9 cellular contexts compared by ENCODE assay signal in genomic region chr5:67998709-67999251, GRCh38.
DNase-seq lines count a peak whose midpoint lies in the region; ATAC-seq and TF ChIP-seq lines count a peak whose summit lies in the region.
"Had no signal": no experiment of that assay in that cellular context is flagged by ENCODE, and none has a peak within 500 bp of the region (broad histone marks: within the 10 kb centered on the region; RNA-seq: fewer than 3 reads in every experiment).

No MANE protein-coding gene starts in this region.

- no TSS peak for BruUV-seq in A673 (replicated peaks; lab: Mats Ljungman, UMichigan)

- H3K27me3 Mint-ChIP-seq in dendritic cell treated with granulocyte-macrophage colony-stimulating factor and Interleukin-4, amounts not matched to agents 40 ng/mL and 50 ng/mL, for 4 days, result no peaks in the 10 kb centered on the region
- H3K27me3 Mint-ChIP-seq in progenitor cell of endocrine pancreas, result no peaks in the 10 kb centered on the region
- peaks cover 10% of the 10 kb centered on the region for H3K27me3 Mint-ChIP-seq in nephron progenitor cell (ENCODE audit: low read depth, poor library complexity)
- H3K27me3 Mint-ChIP-seq: activated CD8-positive, alpha-beta T cell treated with anti-CD3 and anti-CD28 coated beads for 36 hours had no signal

- peaks cover 31% of the 10 kb centered on the region for H3K4me1 Mint-ChIP-seq in dendritic cell treated with granulocyte-macrophage colony-stimulating factor and Interleukin-4, amounts not matched to agents 40 ng/mL and 50 ng/mL, for 4 days (ENCODE audit: low read depth)
- H3K4me1 Mint-ChIP-seq in progenitor cell of endocrine pancreas (ENCODE audit: low read depth) (no peaks in the 10 kb centered on the region), nephron progenitor cell (peaks cover 19% of the 10 kb centered on the region)

- intact Hi-C loops in A673 (cut with micrococcal nuclease; ENCODE audit: unreplicated experiment), result loop anchor here (1.0 kb wide), 1 partner anchor 27 kb away; no protein-coding TSS in a partner anchor
- intact Hi-C loops in dendritic cell treated with granulocyte-macrophage colony-stimulating factor and Interleukin-4, amounts not matched to agents 40 ng/mL and 50 ng/mL, for 4 days (cut with micrococcal nuclease), result loop anchor here (1.0 kb wide), 1 partner anchor 218 kb away; no protein-coding TSS in a partner anchor

- H3K4me1 ChIP-seq in A673 (ENCODE audit: insufficient read depth, low read length, poor library complexity, severe bottlenecking), result no peaks in the 10 kb centered on the region

- no peaks in the 10 kb centered on the region for H3K9me3 ChIP-seq in A673 (ENCODE audit: low read depth, low read length, poor library complexity, severe bottlenecking)

- peak overlapping the region; percentile 91 for H3K27ac Mint-ChIP-seq in dendritic cell treated with granulocyte-macrophage colony-stimulating factor and Interleukin-4, amounts not matched to agents 40 ng/mL and 50 ng/mL, for 4 days
- no peak overlapping the region for H3K27ac Mint-ChIP-seq in progenitor cell of endocrine pancreas
- H3K27ac Mint-ChIP-seq in nephron progenitor cell, result no peak overlapping the region
- H3K27ac Mint-ChIP-seq: activated CD8-positive, alpha-beta T cell treated with anti-CD3 and anti-CD28 coated beads for 36 hours had no signal

- no peak for ATAC-seq in GM18519 (IDR thresholded peaks at IDR 0.05; ENCODE audit: low FRiP score, unreplicated experiment)
- ATAC-seq: activated CD8-positive, alpha-beta T cell treated with anti-CD3 and anti-CD28 coated beads for 36 hours had no signal

- no peak overlapping the region for H3K4me3 ChIP-seq in A673 (ENCODE audit: low read depth, low read length, poor library complexity, severe bottlenecking)

- no peaks in the 10 kb centered on the region for H3K27me3 ChIP-seq in A673 (replicated peaks; ENCODE audit: insufficient read depth, low read depth, low read length, poor library complexity)

- DNase-seq in A673 (ENCODE audit: low spot score) (peak; percentile 49), NCI-H2029 (lab: John Stamatoyannopoulos, UW) (peak; percentile 42), lung microvascular endothelial cell (ENCODE audit: low read depth in 2 of 2) (peak; percentile 93 to 96), progenitor cell of endocrine pancreas (ENCODE audit: low spot score, unreplicated experiment) (no peak), GF-D8 (lab: John Stamatoyannopoulos, UW) (no peak), nephron progenitor cell (no peak)
- DNase-seq: activated CD8-positive, alpha-beta T cell treated with anti-CD3 and anti-CD28 coated beads for 36 hours had no signal

- H3K36me3 ChIP-seq in A673 (ENCODE audit: insufficient read depth, low read length, poor library complexity, severe bottlenecking), result no peaks in the 10 kb centered on the region

- no peaks in the 10 kb centered on the region for H3K36me3 Mint-ChIP-seq in dendritic cell treated with granulocyte-macrophage colony-stimulating factor and Interleukin-4, amounts not matched to agents 40 ng/mL and 50 ng/mL, for 4 days (ENCODE audit: low read depth)
- no peaks in the 10 kb centered on the region for H3K36me3 Mint-ChIP-seq in progenitor cell of endocrine pancreas (ENCODE audit: insufficient read depth)
- H3K36me3 Mint-ChIP-seq in nephron progenitor cell (ENCODE audit: low read depth), result no peaks in the 10 kb centered on the region

- H3K4me3 Mint-ChIP-seq in dendritic cell treated with granulocyte-macrophage colony-stimulating factor and Interleukin-4, amounts not matched to agents 40 ng/mL and 50 ng/mL, for 4 days, result peak overlapping the region; percentile 11
- H3K4me3 Mint-ChIP-seq in progenitor cell of endocrine pancreas (ENCODE audit: low read depth) (no peak overlapping the region), nephron progenitor cell (no peak overlapping the region)
- H3K4me3 Mint-ChIP-seq: activated CD8-positive, alpha-beta T cell treated with anti-CD3 and anti-CD28 coated beads for 36 hours had no signal

- H3K27ac ChIP-seq in A673 (ENCODE audit: low read depth, low read length, poor library complexity, severe bottlenecking), result no peak overlapping the region

- TF ChIP-seq CTCF in A673 (conservative IDR thresholded peaks at IDR 0.05; ENCODE audit: low read depth, low read length) (no peak), progenitor cell of endocrine pancreas (IDR thresholded peaks at IDR 0.05; ENCODE audit: unreplicated experiment) (no peak), nephron progenitor cell (IDR thresholded peaks at IDR 0.05) (no peak)

- H3K9me3 Mint-ChIP-seq in dendritic cell treated with granulocyte-macrophage colony-stimulating factor and Interleukin-4, amounts not matched to agents 40 ng/mL and 50 ng/mL, for 4 days, result peaks cover 15% of the 10 kb centered on the region
- peaks cover 6% of the 10 kb centered on the region for H3K9me3 Mint-ChIP-seq in progenitor cell of endocrine pancreas (ENCODE audit: low read depth)
- peaks cover 4% of the 10 kb centered on the region for H3K9me3 Mint-ChIP-seq in nephron progenitor cell
- H3K9me3 Mint-ChIP-seq: activated CD8-positive, alpha-beta T cell treated with anti-CD3 and anti-CD28 coated beads for 36 hours had no signal

- POLR2A ChIA-PET in A673 (lab: Charles Lee; ENCODE audit: low non-redundant PET), result no interaction called here

- CTCF ChIA-PET in A673 (lab: Charles Lee), result no interaction called here

Comparison
In these comparisons a context has a peak if more than half of its experiments do, and no peak if none do; other contexts are left out.
1. DNase-seq: peak in A673 (single experiment), NCI-H2029 (single experiment) and lung microvascular endothelial cell (2 of 2); none in progenitor cell of endocrine pancreas (single experiment), GF-D8 (single experiment) and nephron progenitor cell (single experiment).